32 cellular contexts compared by ENCODE assay signal in the genomic region with DNA sequence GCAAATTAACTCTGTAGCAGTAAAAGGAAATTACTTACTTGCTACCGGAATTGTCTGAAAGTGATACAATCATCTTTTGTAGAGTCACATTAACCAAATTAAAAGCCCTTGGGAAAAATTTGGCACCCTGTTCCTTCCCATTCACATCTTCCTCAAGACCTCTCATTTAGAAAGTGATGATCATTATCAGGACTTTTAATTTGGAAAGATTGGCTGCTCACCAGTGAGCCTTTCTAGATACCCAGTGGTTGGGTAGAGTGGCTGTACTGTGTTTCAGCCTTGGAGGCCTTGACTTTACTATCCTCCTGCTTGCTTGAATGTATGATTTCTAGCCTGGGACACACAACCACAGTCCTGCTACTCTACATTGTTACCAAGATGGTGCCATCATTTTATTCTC.
"Had no signal": no experiment of that assay in that cellular context is flagged by ENCODE, and none has a peak within 500 bp of the region (broad histone marks: within the 10 kb centered on the region; RNA-seq: fewer than 3 reads in every experiment).

No MANE protein-coding gene starts in this region.

- H3K36me3 ChIP-seq: adrenal gland, esophagus squamous epithelium, WERI-Rb-1 had no signal

- H3K27me3 Mint-ChIP-seq: activated B cell treated with CpG ODN at 0.5 μM for 24 hours; activated naive CD4-positive, alpha-beta T cell treated with anti-CD3 and anti-CD28 coated beads, Interleukin-2, amount 50 U/mL, for 24 hours; activated naive CD8-positive, alpha-beta T cell treated with anti-CD3 and anti-CD28 coated beads for 36 hours; activated naive CD8-positive, alpha-beta T cell treated with anti-CD3 and anti-CD28 coated beads, Interleukin-2, amount 50 U/mL, for 24 hours had no signal

- H3K9me3 Mint-ChIP-seq: activated B cell treated with CpG ODN at 0.5 μM for 24 hours; activated CD8-positive, alpha-beta T cell treated with anti-CD3 and anti-CD28 coated beads for 36 hours; activated naive CD4-positive, alpha-beta T cell treated with anti-CD3 and anti-CD28 coated beads for 36 hours; activated naive CD4-positive, alpha-beta T cell treated with anti-CD3 and anti-CD28 coated beads, Interleukin-2, amount 50 U/mL, for 24 hours; activated naive CD8-positive, alpha-beta T cell treated with anti-CD3 and anti-CD28 coated beads for 36 hours; activated naive CD8-positive, alpha-beta T cell treated with anti-CD3 and anti-CD28 coated beads, Interleukin-2, amount 50 U/mL, for 24 hours; activated T-helper 2 cell treated with anti-CD3 and anti-CD28 coated beads, Interferon-gamma antibody, Interleukin-2, Interleukin-4, amounts not matched to agents 10 μg/mL and 5 μg/mL and 100 μg/mL, durations not matched to agents 14 hours and 24 hours and 36 hours; endodermal cell; T-helper 2 cell treated with Interferon-gamma antibody and Interleukin-4, amounts not matched to agents 5 μg/mL and 100 μg/mL, for 36 hours had no signal

- DNase-seq: activated B cell treated with CpG ODN at 0.5 μM for 24 hours; activated CD4-positive, alpha-beta T cell treated with anti-CD3 and anti-CD28 coated beads for 48 hours; activated CD4-positive, alpha-beta T cell treated with anti-CD3 and anti-CD28 coated beads, Interleukin-2, amount 50 U/mL, for 1 hour; activated CD4-positive, alpha-beta T cell treated with anti-CD3 and anti-CD28 coated beads, Interleukin-2, amount 50 U/mL, for 48 hours; activated CD8-positive, alpha-beta memory T cell treated with anti-CD3 and anti-CD28 coated beads for 24 hours; activated CD8-positive, alpha-beta T cell treated with anti-CD3 and anti-CD28 coated beads for 36 hours; activated effector memory CD4-positive, alpha-beta T cell treated with anti-CD3 and anti-CD28 coated beads, Interleukin-2, amount 50 U/mL, for 16 hours; activated naive CD4-positive, alpha-beta T cell treated with anti-CD3 and anti-CD28 coated beads for 36 hours; activated naive CD8-positive, alpha-beta T cell treated with anti-CD3 and anti-CD28 coated beads for 36 hours; activated naive CD8-positive, alpha-beta T cell treated with anti-CD3 and anti-CD28 coated beads, Interleukin-2, amount 50 U/mL, for 24 hours; activated T-cell treated with anti-CD3 and anti-CD28 coated beads, Interleukin-2, amount 50 U/mL, for 4 hours; adrenal gland; amygdala; aorta; body of pancreas; caudate nucleus; cortex of kidney; effector CD8-positive, alpha-beta T cell; endodermal cell; esophagus squamous epithelium; foreskin melanocyte; head of caudate nucleus; T-helper 1 cell; T-helper 17 cell; T1000; WERI-Rb-1 had no signal

- H3K9me3 ChIP-seq: adrenal gland, body of pancreas, esophagus squamous epithelium had no signal

- H3K4me3 Mint-ChIP-seq: activated B cell treated with CpG ODN at 0.5 μM for 24 hours; activated CD8-positive, alpha-beta T cell treated with anti-CD3 and anti-CD28 coated beads for 36 hours; activated naive CD4-positive, alpha-beta T cell treated with anti-CD3 and anti-CD28 coated beads for 36 hours; activated naive CD4-positive, alpha-beta T cell treated with anti-CD3 and anti-CD28 coated beads, Interleukin-2, amount 50 U/mL, for 24 hours; activated naive CD8-positive, alpha-beta T cell treated with anti-CD3 and anti-CD28 coated beads for 36 hours; activated naive CD8-positive, alpha-beta T cell treated with anti-CD3 and anti-CD28 coated beads, Interleukin-2, amount 50 U/mL, for 24 hours; activated T-cell treated with anti-CD3 and anti-CD28 coated beads, Interleukin-2, amount 50 U/mL, for 4 hours; endodermal cell; T-helper 17 cell; T-helper 2 cell treated with Interferon-gamma antibody and Interleukin-4, amounts not matched to agents 5 μg/mL and 100 μg/mL, for 36 hours had no signal

- H3K27me3 ChIP-seq: adrenal gland, body of pancreas, esophagus squamous epithelium had no signal

- H3K27ac Mint-ChIP-seq: activated B cell treated with CpG ODN at 0.5 μM for 24 hours; activated CD8-positive, alpha-beta T cell treated with anti-CD3 and anti-CD28 coated beads for 36 hours; activated naive CD4-positive, alpha-beta T cell treated with anti-CD3 and anti-CD28 coated beads for 36 hours; activated naive CD4-positive, alpha-beta T cell treated with anti-CD3 and anti-CD28 coated beads, Interleukin-2, amount 50 U/mL, for 24 hours; activated naive CD8-positive, alpha-beta T cell treated with anti-CD3 and anti-CD28 coated beads for 36 hours; activated naive CD8-positive, alpha-beta T cell treated with anti-CD3 and anti-CD28 coated beads, Interleukin-2, amount 50 U/mL, for 24 hours; activated T-helper 2 cell treated with anti-CD3 and anti-CD28 coated beads, Interferon-gamma antibody, Interleukin-2, Interleukin-4, amounts not matched to agents 10 μg/mL and 5 μg/mL and 100 μg/mL, durations not matched to agents 14 hours and 24 hours and 36 hours; endodermal cell; T-helper 17 cell; T-helper 2 cell treated with Interferon-gamma antibody and Interleukin-4, amounts not matched to agents 5 μg/mL and 100 μg/mL, for 36 hours had no signal

- H3K4me1 Mint-ChIP-seq: activated B cell treated with CpG ODN at 0.5 μM for 24 hours; activated naive CD4-positive, alpha-beta T cell treated with anti-CD3 and anti-CD28 coated beads, Interleukin-2, amount 50 U/mL, for 24 hours; activated naive CD8-positive, alpha-beta T cell treated with anti-CD3 and anti-CD28 coated beads for 36 hours; activated naive CD8-positive, alpha-beta T cell treated with anti-CD3 and anti-CD28 coated beads, Interleukin-2, amount 50 U/mL, for 24 hours; T-helper 17 cell had no signal

- H3K4me1 ChIP-seq: adrenal gland, esophagus squamous epithelium had no signal

- H3K36me3 Mint-ChIP-seq: activated naive CD4-positive, alpha-beta T cell treated with anti-CD3 and anti-CD28 coated beads, Interleukin-2, amount 50 U/mL, for 24 hours; activated naive CD8-positive, alpha-beta T cell treated with anti-CD3 and anti-CD28 coated beads for 36 hours had no signal

- FAIRE-seq: colon had no signal

- H3K4me3 ChIP-seq: adrenal gland, body of pancreas, esophagus squamous epithelium had no signal

- H3K27ac ChIP-seq: adrenal gland, body of pancreas, epithelial cell of prostate, esophagus squamous epithelium, WERI-Rb-1 had no signal

- ATAC-seq: activated CD4-positive, CD25-positive, alpha-beta regulatory T cell treated with anti-CD3 and anti-CD28 coated beads, Interleukin-2, amount 50 U/mL, for 24 hours; activated CD8-positive, alpha-beta T cell treated with anti-CD3 and anti-CD28 coated beads for 36 hours; activated naive CD8-positive, alpha-beta T cell treated with anti-CD3 and anti-CD28 coated beads, Interleukin-2, amount 50 U/mL, for 24 hours; activated T-cell treated with anti-CD3 and anti-CD28 coated beads, Interleukin-2, amount 50 U/mL, for 4 hours; body of pancreas; T-helper 17 cell had no signal
